10 cellular contexts compared by ENCODE assay signal in genomic region chr1:210374600-210374953, GRCh38. TPM values are rescaled to one million over a fixed set of nuclear protein-coding genes. Genes with fewer than 3 reads are reported as not detected.
DNase-seq lines count a peak whose midpoint lies in the region; TF ChIP-seq lines count a peak whose summit lies in the region.
"Had no signal": no experiment of that assay in that cellular context is flagged by ENCODE, and none has a peak within 500 bp of the region (broad histone marks: within the 10 kb centered on the region; RNA-seq: fewer than 3 reads in every experiment).

No MANE protein-coding gene starts in this region.

- H4K20me1 ChIP-seq in KMS-11 (ENCODE audit: insufficient read depth), result no peaks in the 10 kb centered on the region

- H3K23ac ChIP-seq in trophoblast cell (ENCODE audit: low read length), result no peak overlapping the region

- TF ChIP-seq CTCF in KMS-11 (conservative IDR thresholded peaks at IDR 0.05; ENCODE audit: low read depth, low read length) (peak; percentile 68), breast epithelium (IDR thresholded peaks at IDR 0.05) (peak in 1 of 3 donors; percentile 2)

- no peak overlapping the region for H3K4me3 Mint-ChIP-seq in activated CD4-positive, alpha-beta T cell treated with anti-CD3 and anti-CD28 coated beads, Interleukin-2, amount 10 ng/mL, durations not matched to agents 24 days and 14 days

- no CpG with 5 or more reads among the region's 4 CpGs for WGBS in trophoblast cell (ENCODE audit: extremely low coverage, insufficient coverage, insufficient read length)

- H2BK120ac ChIP-seq in trophoblast cell (ENCODE audit: insufficient read depth, low read length, poor library complexity), result peak overlapping the region; percentile 33

- H3K27ac ChIP-seq in KMS-11 (peak overlapping the region; percentile 92; the same call in 1 of the 2 replicates), breast epithelium (peak overlapping the region; percentile 49 to 65), trophoblast cell (ENCODE audit: low read depth, low read length) (no peak overlapping the region)
- H3K27ac ChIP-seq: tibial artery had no signal

- no peak overlapping the region for H2BK12ac ChIP-seq in trophoblast cell (ENCODE audit: low read length)

- H4K8ac ChIP-seq in trophoblast cell (ENCODE audit: low read depth, low read length), result no peak overlapping the region

- no peak overlapping the region for H2AK5ac ChIP-seq in trophoblast cell (ENCODE audit: low read length)

- no peaks in the 10 kb centered on the region for H3K79me1 ChIP-seq in trophoblast cell (ENCODE audit: low read length)

- H3K14ac ChIP-seq in trophoblast cell (ENCODE audit: low read length), result no peak overlapping the region

- H3K4me1 Mint-ChIP-seq in activated CD4-positive, alpha-beta T cell treated with anti-CD3 and anti-CD28 coated beads, Interleukin-2, amount 10 ng/mL, durations not matched to agents 24 days and 14 days, result peaks cover 9% of the 10 kb centered on the region

- H3K4me2 ChIP-seq in KMS-11 (peak overlapping the region; percentile 32), trophoblast cell (ENCODE audit: low read length) (no peak overlapping the region)

- no peak overlapping the region for H4K91ac ChIP-seq in trophoblast cell (ENCODE audit: low read depth, low read length)

- H3K9me3 ChIP-seq in breast epithelium (no peaks in the 10 kb centered on the region), trophoblast cell (ENCODE audit: insufficient read depth, low read depth, low read length) (no peaks in the 10 kb centered on the region)
- H3K9me3 ChIP-seq: pancreas, tibial artery had no signal

- no peak overlapping the region for H4K12ac ChIP-seq in trophoblast cell (ENCODE audit: low read depth, low read length)

- H3K27me3 ChIP-seq in KMS-11 (ENCODE audit: insufficient read depth, low read depth), result no peaks in the 10 kb centered on the region
- H3K27me3 ChIP-seq in breast epithelium, result no peaks in the 10 kb centered on the region
- no peaks in the 10 kb centered on the region for H3K27me3 ChIP-seq in trophoblast cell (ENCODE audit: insufficient read depth, low read length)
- H3K27me3 ChIP-seq: pancreas, tibial artery had no signal

- DNase-seq in activated CD4-positive, alpha-beta T cell treated with anti-CD3 and anti-CD28 coated beads, Interleukin-2, amount 10 ng/mL, durations not matched to agents 24 days and 14 days, result no peak
- DNase-seq in activated CD4-positive, alpha-beta T cell treated with anti-CD3 and anti-CD28 coated beads, Interleukin-2, amount 50 U/mL, for 48 hours, result no peak
- no peak for DNase-seq in breast epithelium (ENCODE audit: low spot score in 2 of 2)
- DNase-seq in trophoblast cell, result no peak
- no peak for DNase-seq in cerebellum (ENCODE audit: low spot score)
- DNase-seq in SKM-1 (lab: John Stamatoyannopoulos, UW; ENCODE audit: unreplicated experiment), result no peak
- no peak for DNase-seq in NCI-H526 treated with DMSO at 0.1 percent for 48 hours (lab: John Stamatoyannopoulos, UW)
- DNase-seq: tibial artery had no signal

- no peaks in the 10 kb centered on the region for H3K36me3 Mint-ChIP-seq in activated CD4-positive, alpha-beta T cell treated with anti-CD3 and anti-CD28 coated beads, Interleukin-2, amount 10 ng/mL, durations not matched to agents 24 days and 14 days (ENCODE audit: low read depth)

- no peak overlapping the region for H3K18ac ChIP-seq in trophoblast cell (ENCODE audit: low read length)

- H3K27ac Mint-ChIP-seq in activated CD4-positive, alpha-beta T cell treated with anti-CD3 and anti-CD28 coated beads, Interleukin-2, amount 10 ng/mL, durations not matched to agents 24 days and 14 days, result peak overlapping the region; percentile 75

- no peaks in the 10 kb centered on the region for H3K9me3 Mint-ChIP-seq in activated CD4-positive, alpha-beta T cell treated with anti-CD3 and anti-CD28 coated beads, Interleukin-2, amount 10 ng/mL, durations not matched to agents 24 days and 14 days

- intact Hi-C loops in activated CD4-positive, alpha-beta T cell treated with anti-CD3 and anti-CD28 coated beads, Interleukin-2, amount 10 ng/mL, durations not matched to agents 24 days and 14 days (cut with micrococcal nuclease), result loop anchor here (1.0 to 2.0 kb wide), 5 partner anchors 26 to 72 kb away; partner anchors contain the start of gene HHAT
- intact Hi-C loops in breast epithelium (cut with DNase I; ENCODE audit: low total_unique reads), result no loop called here

- peaks cover 12% of the 10 kb centered on the region for H3K27me3 Mint-ChIP-seq in activated CD4-positive, alpha-beta T cell treated with anti-CD3 and anti-CD28 coated beads, Interleukin-2, amount 10 ng/mL, durations not matched to agents 24 days and 14 days

- H3K79me2 ChIP-seq in KMS-11 (ENCODE audit: insufficient read depth, low read depth) (no peaks in the 10 kb centered on the region), trophoblast cell (ENCODE audit: control insufficient read depth, insufficient read depth, low read length, poor library complexity) (no peaks in the 10 kb centered on the region)

- H2BK5ac ChIP-seq in trophoblast cell (ENCODE audit: low read depth, low read length, poor library complexity), result no peak overlapping the region

- H2AFZ ChIP-seq in KMS-11 (ENCODE audit: low read depth), result peak overlapping the region; percentile 4; the same call in 1 of the 2 replicates
- H2AFZ ChIP-seq in trophoblast cell (ENCODE audit: insufficient read depth, low read length, poor library complexity), result no peak overlapping the region

- TF ChIP-seq POLR2A in breast epithelium (IDR thresholded peaks at IDR 0.05), result no peak

- H3K36me3 ChIP-seq in KMS-11 (ENCODE audit: insufficient read depth), result no peaks in the 10 kb centered on the region
- H3K36me3 ChIP-seq in breast epithelium, result no peaks in the 10 kb centered on the region
- H3K36me3 ChIP-seq in trophoblast cell (ENCODE audit: control insufficient read depth in 1 of 2, insufficient read depth in 2 of 2, low read length in 2 of 2), result no peaks in the 10 kb centered on the region
- H3K36me3 ChIP-seq: pancreas, tibial artery had no signal

- H3K4ac ChIP-seq in trophoblast cell (ENCODE audit: low read depth, low read length), result no peak overlapping the region

- peak overlapping the region; percentile 62 for H3K4me3 ChIP-seq in KMS-11 (IDR thresholded peaks at IDR 0.05; ENCODE audit: insufficient read depth, low read depth, low read length)
- no peak overlapping the region for H3K4me3 ChIP-seq in breast epithelium
- no peak overlapping the region for H3K4me3 ChIP-seq in trophoblast cell (ENCODE audit: low read depth, low read length)
- H3K4me3 ChIP-seq: pancreas, tibial artery had no signal

- H3K4me1 ChIP-seq in KMS-11 (ENCODE audit: low read depth, poor library complexity, severe bottlenecking) (peaks cover 38% of the 10 kb centered on the region), breast epithelium (peaks cover 0 to 7% of the 10 kb centered on the region in 2 donors), trophoblast cell (ENCODE audit: control insufficient read depth in 1 of 2, insufficient read depth in 2 of 2, low read length in 2 of 2) (peaks cover 0 to 1% of the 10 kb centered on the region in 2 experiments)

- H3K9ac ChIP-seq in KMS-11, result peak overlapping the region; percentile 80; the same call in 1 of the 2 replicates
- no peak overlapping the region for H3K9ac ChIP-seq in trophoblast cell (ENCODE audit: low read length)

RNA-seq across cellular contexts. Expression of gene HHAT, which starts 45.9 kb away (rescaled TPM):
- total RNA-seq in activated CD4-positive, alpha-beta T cell treated with anti-CD3 and anti-CD28 coated beads, Interleukin-2, amount 10 ng/mL, durations not matched to agents 24 days and 14 days, result 0.47 and 0.69 TPM in 2 replicates
- total RNA-seq in breast epithelium (10 to 100 TPM in 2 of 3 donors, 1 to 10 TPM in 1; 3.8 to 31.6 (median 15.1) TPM), cerebellum (7.6 TPM)
- polyA plus RNA-seq in trophoblast cell (2013), result 5.1 and 5.2 TPM in 2 replicates
